In the genomic region with DNA sequence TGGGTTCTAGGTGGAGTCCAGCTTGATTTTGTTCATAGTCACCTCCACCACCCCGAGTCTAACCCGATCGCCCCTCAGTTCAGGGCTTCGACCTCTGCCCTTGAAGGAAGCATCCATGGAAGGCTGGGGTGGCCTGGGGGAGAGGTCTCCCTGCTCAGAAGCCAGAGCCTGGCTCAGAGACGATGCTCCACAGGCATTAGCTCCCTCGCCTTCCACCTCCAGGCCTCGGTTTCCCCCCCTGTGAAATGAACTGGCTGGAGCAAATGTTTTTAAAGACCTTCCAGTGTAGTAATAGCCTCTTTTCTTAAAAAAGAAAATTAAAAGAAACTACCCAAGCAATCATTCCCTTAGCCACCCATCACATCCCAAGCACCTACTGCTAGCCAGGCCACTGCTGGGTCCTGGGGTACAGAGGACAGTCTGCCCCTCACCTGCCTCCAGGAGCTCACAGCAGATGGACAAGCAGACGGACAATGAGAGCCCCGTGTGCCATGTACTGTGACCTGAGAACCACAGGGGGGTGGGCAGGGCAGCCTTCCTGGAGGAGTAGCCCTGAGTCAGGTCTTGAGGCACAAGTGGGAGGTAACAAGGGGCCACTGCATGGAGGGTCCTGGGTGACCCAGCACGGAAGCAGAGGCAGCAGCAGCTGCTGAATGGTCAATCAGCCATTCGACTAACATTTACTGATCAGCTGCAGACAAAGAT, we compare ENCODE assay signal across 10 cellular contexts. TPM values are rescaled to one million over a fixed set of nuclear protein-coding genes. Genes with fewer than 3 reads are reported as not detected.
"Had no signal": no experiment of that assay in that cellular context is flagged by ENCODE, and none has a peak within 500 bp of the region (broad histone marks: within the 10 kb centered on the region; RNA-seq: fewer than 3 reads in every experiment).

No MANE protein-coding gene starts in this region.

- H3K27ac ChIP-seq: foreskin keratinocyte, WERI-Rb-1 had no signal

- ATAC-seq: foreskin keratinocyte; naive thymus-derived CD4-positive, alpha-beta T cell had no signal

- H3K36me3 ChIP-seq: right atrium auricular region, thoracic aorta, uterus, WERI-Rb-1 had no signal

- H3K9me3 ChIP-seq: right atrium auricular region, thoracic aorta, uterus had no signal

- DNase-seq: activated CD4-positive, alpha-beta T cell treated with anti-CD3 and anti-CD28 coated beads, Interleukin-2, amount 50 U/mL, for 48 hours; activated naive CD4-positive, alpha-beta T cell treated with anti-CD3 and anti-CD28 coated beads, Interleukin-2, amount 10 ng/mL, durations not matched to agents 7 days and 5 days; foreskin keratinocyte; kidney glomerular epithelial cell; naive thymus-derived CD4-positive, alpha-beta T cell; uterus; WERI-Rb-1 had no signal

- H3K27me3 ChIP-seq: foreskin keratinocyte, right atrium auricular region, uterus had no signal

- H3K4me3 ChIP-seq: coronary artery, right atrium auricular region, thoracic aorta, uterus had no signal

RNA-seq across cellular contexts. Expression of a gene that starts 42.3 kb away (rescaled TPM):
- total RNA-seq: naive thymus-derived CD4-positive, alpha-beta T cell had no signal
- polyA plus RNA-seq: naive thymus-derived CD4-positive, alpha-beta T cell had no signal
